17 cellular contexts compared by ENCODE assay signal in the genomic region with DNA sequence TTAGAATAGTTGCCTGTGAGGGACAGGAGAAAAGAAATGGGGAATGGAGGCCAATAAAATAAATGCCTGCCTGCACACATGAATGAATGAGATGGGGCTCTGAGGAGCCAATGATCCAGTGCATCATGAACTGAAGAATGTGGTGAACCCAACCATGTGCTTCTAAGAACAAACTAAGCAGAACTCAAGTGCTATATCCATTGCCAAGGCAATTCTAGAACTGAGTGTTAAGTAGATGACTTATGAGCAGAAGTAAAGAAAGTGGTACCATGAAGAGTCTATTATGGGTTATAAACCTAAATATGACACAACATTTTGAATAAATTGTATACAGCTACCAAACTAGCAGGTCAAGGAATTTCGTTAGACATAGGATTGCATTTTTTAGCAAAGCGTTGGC.
"Had no signal": no experiment of that assay in that cellular context is flagged by ENCODE, and none has a peak within 500 bp of the region (broad histone marks: within the 10 kb centered on the region; RNA-seq: fewer than 3 reads in every experiment).

No MANE protein-coding gene starts in this region.

- H3K4me1 ChIP-seq: colonic mucosa, right atrium auricular region had no signal

- H3K27ac ChIP-seq: colonic mucosa, foreskin keratinocyte, right atrium auricular region, tibial artery, upper lobe of right lung, vagina had no signal

- H3K36me3 ChIP-seq: colonic mucosa, right atrium auricular region, tibial artery, upper lobe of right lung, vagina had no signal

- FAIRE-seq: small intestine had no signal

- H3K4me3 Mint-ChIP-seq: naive thymus-derived CD4-positive, alpha-beta T cell; neural crest cell; stimulated activated naive CD8-positive, alpha-beta T cell treated with anti-CD3 and anti-CD28 coated beads, Interleukin-15, Interleukin-2, amounts not matched to agents 100 ng/mL and 50 ng/mL, for 24 hours had no signal

- H3K9me3 Mint-ChIP-seq: stimulated activated naive CD8-positive, alpha-beta T cell treated with anti-CD3 and anti-CD28 coated beads, Interleukin-15, Interleukin-2, amounts not matched to agents 100 ng/mL and 50 ng/mL, for 24 hours had no signal

- H3K4me3 ChIP-seq: colonic mucosa, lung, right atrium auricular region, tibial artery, upper lobe of right lung, vagina had no signal

- H3K27ac Mint-ChIP-seq: stimulated activated naive CD8-positive, alpha-beta T cell treated with anti-CD3 and anti-CD28 coated beads, Interleukin-15, Interleukin-2, amounts not matched to agents 100 ng/mL and 50 ng/mL, for 24 hours had no signal

- ATAC-seq: foreskin keratinocyte; left colon; left ventricle myocardium superior; naive thymus-derived CD4-positive, alpha-beta T cell; upper lobe of right lung had no signal

- H3K36me3 Mint-ChIP-seq: naive thymus-derived CD4-positive, alpha-beta T cell had no signal

- H3K27me3 ChIP-seq: colonic mucosa, foreskin keratinocyte, right atrium auricular region, tibial artery had no signal

- H3K9me3 ChIP-seq: colonic mucosa, right atrium auricular region, tibial artery, upper lobe of right lung, vagina had no signal

- DNase-seq: colonic mucosa; dermis blood vessel endothelial cell; foreskin keratinocyte; left colon; left ventricle myocardium superior; mesenchymal stem cell; naive thymus-derived CD4-positive, alpha-beta T cell; posterior cingulate gyrus; small intestine; stimulated activated CD4-positive, alpha-beta T cell treated with anti-CD3 and anti-CD28 coated beads, Interleukin-12 subunit alpha, Interleukin-12 subunit beta, amount 100 ng/mL, for 4 hours; tibial artery; upper lobe of right lung had no signal
